ENCODE assay signal across 15 cellular contexts in the genomic region with DNA sequence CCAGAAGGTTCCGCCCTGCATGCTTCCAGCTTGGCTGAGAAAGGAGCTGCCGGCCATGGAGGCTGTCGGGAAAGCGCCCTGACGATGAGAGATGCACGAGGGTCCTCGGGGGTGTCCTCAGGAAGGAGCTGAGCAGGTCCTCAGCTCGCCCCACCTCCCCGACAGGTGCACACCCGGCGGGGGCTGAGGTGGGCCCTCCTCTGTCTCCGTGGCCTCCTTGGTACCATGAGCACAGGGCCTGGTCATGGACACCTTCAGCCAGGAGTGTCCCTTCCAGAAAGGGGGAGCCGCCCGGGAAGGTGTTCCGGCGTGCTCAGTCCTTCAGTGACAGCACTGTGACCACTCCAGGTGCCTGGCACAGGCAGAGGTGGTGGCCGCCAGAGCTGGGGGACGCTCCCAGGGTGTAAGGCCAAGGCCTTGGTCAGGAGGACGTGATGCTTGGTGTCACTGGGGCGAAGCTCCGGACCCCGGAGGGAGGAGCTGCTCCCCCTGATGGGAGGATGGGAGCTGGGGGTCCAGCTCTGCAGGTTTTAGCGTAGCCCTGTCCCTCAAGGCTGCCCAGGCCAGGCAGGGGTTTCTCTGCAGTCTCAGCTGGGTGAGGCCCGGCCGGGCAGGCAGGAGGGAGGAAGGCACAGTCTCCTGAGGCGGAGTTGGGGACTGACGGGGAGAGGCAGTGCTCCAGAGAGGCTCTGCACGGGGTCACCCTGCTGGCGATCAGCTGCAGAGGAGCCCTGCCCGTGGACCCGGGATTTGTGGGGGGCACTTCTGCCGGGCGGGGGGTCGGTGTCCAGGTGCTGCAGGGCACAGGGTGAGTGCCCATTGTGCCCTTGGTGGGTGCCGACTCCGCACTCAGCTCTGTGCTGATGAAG. TPM values are rescaled to one million over a fixed set of nuclear protein-coding genes. Genes with fewer than 3 reads are reported as not detected.
DNase-seq lines count a peak whose midpoint lies in the region; ATAC-seq, FAIRE-seq and TF ChIP-seq lines count a peak whose summit lies in the region.
"Had no signal": no experiment of that assay in that cellular context is flagged by ENCODE, and none has a peak within 500 bp of the region (broad histone marks: within the 10 kb centered on the region; RNA-seq: fewer than 3 reads in every experiment).

No MANE protein-coding gene starts in this region.

- H3K4me3 ChIP-seq in bronchial epithelial cell (ENCODE audit: low read depth, low read length) (peak overlapping the region; percentile 45), lower lobe of right lung (peak overlapping the region; percentile 66), tibial artery (peak overlapping the region; percentile 55 to 64)

- H3K4me1 Mint-ChIP-seq in activated naive CD8-positive, alpha-beta T cell treated with anti-CD3 and anti-CD28 coated beads for 36 hours, result peaks cover 14% of the 10 kb centered on the region

- peaks cover 37% of the 10 kb centered on the region for H3K27me3 Mint-ChIP-seq in activated naive CD8-positive, alpha-beta T cell treated with anti-CD3 and anti-CD28 coated beads for 36 hours
- H3K27me3 Mint-ChIP-seq: activated naive CD8-positive, alpha-beta T cell had no signal

- ATAC-seq in lower lobe of right lung, result no peak
- ATAC-seq in HG03342 (IDR thresholded peaks at IDR 0.05; ENCODE audit: unreplicated experiment), result no peak

- H3K36me3 ChIP-seq in bronchial epithelial cell (ENCODE audit: control insufficient read depth, insufficient read depth, low read length) (no peaks in the 10 kb centered on the region), lower lobe of right lung (no peaks in the 10 kb centered on the region), tibial artery (no peaks in the 10 kb centered on the region)

- no peak overlapping the region for H3K4me3 Mint-ChIP-seq in activated naive CD8-positive, alpha-beta T cell treated with anti-CD3 and anti-CD28 coated beads for 36 hours
- H3K4me3 Mint-ChIP-seq: activated naive CD8-positive, alpha-beta T cell had no signal

- H3K9me3 ChIP-seq in lower lobe of right lung (peaks cover 4% of the 10 kb centered on the region), tibial artery (peaks cover 0 to 6% (median 0%) of the 10 kb centered on the region in 3 donors)

- peaks cover 4% of the 10 kb centered on the region for H3K9me3 Mint-ChIP-seq in activated naive CD8-positive, alpha-beta T cell treated with anti-CD3 and anti-CD28 coated beads for 36 hours

- DNase-seq in DMS53 (lab: John Stamatoyannopoulos, UW) (peak; percentile 47), DMS53 treated with DMSO at 0.1 percent for 48 hours (lab: John Stamatoyannopoulos, UW; ENCODE audit: unreplicated experiment) (no peak), bronchial epithelial cell (ENCODE audit: low read depth) (no peak), lower lobe of right lung (peak; percentile 41), tibial artery (no peak), activated gamma-delta T cell treated with Interleukin-2 at 50 U/mL for 16 hours (no peak)
- no peak for DNase-seq in activated naive CD8-positive, alpha-beta T cell treated with anti-CD3 and anti-CD28 coated beads for 36 hours
- DNase-seq: activated CD4-positive, alpha-beta T cell treated with anti-CD3 and anti-CD28 coated beads, Interleukin-2, amount 50 U/mL, for 4 hours; effector memory CD4-positive, alpha-beta T cell; EL; NCI-H1092 treated with DMSO at 0.1 percent for 48 hours; NCI-H774 had no signal

- intact Hi-C loops in lower lobe of right lung (cut with DNase I), result no loop called here
- intact Hi-C loops in tibial artery (cut with DNase I; ENCODE audit: low total_unique reads), result loop anchor here (10.0 kb wide), 2 partner anchors 105 to 135 kb away; no protein-coding TSS in a partner anchor

- no peak overlapping the region for H3K27ac Mint-ChIP-seq in activated naive CD8-positive, alpha-beta T cell treated with anti-CD3 and anti-CD28 coated beads for 36 hours
- H3K27ac Mint-ChIP-seq: activated naive CD8-positive, alpha-beta T cell had no signal

- H3K27me3 ChIP-seq in bronchial epithelial cell (ENCODE audit: control insufficient read depth, insufficient read depth, low read length) (no peaks in the 10 kb centered on the region), lower lobe of right lung (ENCODE audit: low read depth) (peaks cover 11% of the 10 kb centered on the region), tibial artery (peaks cover 0 to 41% of the 10 kb centered on the region in 2 donors)

- TF ChIP-seq CTCF in bronchial epithelial cell (IDR thresholded peaks at IDR 0.05; ENCODE audit: insufficient read depth, low read length, severe bottlenecking) (no peak), lower lobe of right lung (IDR thresholded peaks at IDR 0.05) (no peak), tibial artery (IDR thresholded peaks at IDR 0.05) (no peak)

- H3K27ac ChIP-seq in lower lobe of right lung (no peak overlapping the region), tibial artery (no peak overlapping the region)
- H3K27ac ChIP-seq: 22Rv1 had no signal

- no peak for FAIRE-seq in bronchial epithelial cell (lab: Jason Lieb, UNC)

- peaks cover 2% of the 10 kb centered on the region for H3K36me3 Mint-ChIP-seq in activated naive CD8-positive, alpha-beta T cell treated with anti-CD3 and anti-CD28 coated beads for 36 hours
- H3K36me3 Mint-ChIP-seq: activated naive CD8-positive, alpha-beta T cell had no signal

- H3K4me1 ChIP-seq in lower lobe of right lung (peaks cover 16% of the 10 kb centered on the region), tibial artery (peaks cover 0 to 22% (median 14%) of the 10 kb centered on the region in 4 donors)

RNA-seq across cellular contexts. Expression of a gene that starts 56.6 kb away (rescaled TPM):
- total RNA-seq in bronchial epithelial cell, result 87.9 and 113 TPM in 2 replicates
- total RNA-seq in lower lobe of right lung, result 103 TPM
- total RNA-seq in activated naive CD8-positive, alpha-beta T cell treated with anti-CD3 and anti-CD28 coated beads for 36 hours, result 10 to 100 TPM; 77.5 to 78.0 TPM

Comparison
In these comparisons a context has a peak if more than half of its experiments do, and no peak if none do; other contexts are left out.
1. DNase-seq: peak in DMS53 (single experiment) and lower lobe of right lung (single experiment); none in DMS53 treated with DMSO at 0.1 percent for 48 hours (single experiment), bronchial epithelial cell (single experiment), tibial artery (0 of 2), activated naive CD8-positive, alpha-beta T cell treated with anti-CD3 and anti-CD28 coated beads for 36 hours (single experiment) and activated gamma-delta T cell treated with Interleukin-2 at 50 U/mL for 16 hours (single experiment).
2. Peak in every context shown above with its lines, with median percentiles within 50 percentile points of each other: H3K4me3 ChIP-seq.